1 cellular context compared by ENCODE assay signal in genomic region chr12:51047655-51048540, GRCh38.
TF ChIP-seq lines count a peak whose summit lies in the region.

Gene LETMD1 (plus strand): TSS chr12:51048327. CDS start chr12:51048357, 30 bp downstream.

TF ChIP-seq in HepG2, 621 proteins besides CTCF, POLR2A, EP300 and RAD21 (continued from another document and continues in another):
- TF ChIP-seq, protein P1, sequence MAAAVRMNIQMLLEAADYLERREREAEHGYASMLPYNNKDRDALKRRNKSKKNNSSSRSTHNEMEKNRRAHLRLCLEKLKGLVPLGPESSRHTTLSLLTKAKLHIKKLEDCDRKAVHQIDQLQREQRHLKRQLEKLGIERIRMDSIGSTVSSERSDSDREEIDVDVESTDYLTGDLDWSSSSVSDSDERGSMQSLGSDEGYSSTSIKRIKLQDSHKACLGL (CRISPR knock-in tag; IDR thresholded peaks at IDR 0.05) = peak; percentile 54; the same call in 1 of the 2 replicates
- no peak for TF ChIP-seq MZF1 (CRISPR knock-in tag; IDR thresholded peaks at IDR 0.05; ENCODE audit: borderline replicate concordance)
- no peak for TF ChIP-seq ZNF10 (CRISPR knock-in tag; IDR thresholded peaks at IDR 0.05; ENCODE audit: borderline replicate concordance, low read depth)
- no peak for TF ChIP-seq GRHL1 (CRISPR knock-in tag; conservative IDR thresholded peaks at IDR 0.05)
- TF ChIP-seq, protein P2, sequence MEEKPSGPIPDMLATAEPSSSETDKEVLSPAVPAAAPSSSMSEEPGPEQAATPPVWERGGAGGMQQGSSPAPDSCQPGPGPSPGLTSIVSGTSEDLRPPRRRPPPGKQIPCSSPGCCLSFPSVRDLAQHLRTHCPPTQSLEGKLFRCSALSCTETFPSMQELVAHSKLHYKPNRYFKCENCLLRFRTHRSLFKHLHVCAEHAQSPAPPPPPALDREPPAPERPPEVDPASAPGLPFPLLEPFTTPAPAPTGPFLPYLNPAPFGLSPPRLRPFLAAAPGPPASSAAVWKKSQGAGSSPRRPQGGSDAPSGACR (CRISPR knock-in tag; IDR thresholded peaks at IDR 0.05) = no peak
- TF ChIP-seq AGO1 (IDR thresholded peaks at IDR 0.05; ENCODE audit: low read depth, low read length, poor library complexity, severe bottlenecking) = no peak
- no peak for TF ChIP-seq MAF1 (CRISPR knock-in tag; IDR thresholded peaks at IDR 0.05; ENCODE audit: borderline replicate concordance)
- no peak for TF ChIP-seq NFKBIZ (CRISPR knock-in tag; IDR thresholded peaks at IDR 0.05)
- TF ChIP-seq ZNF367 (CRISPR knock-in tag; IDR thresholded peaks at IDR 0.05; ENCODE audit: borderline replicate concordance) = 0 out of 2 replicates have a peak, but pooled peaks have one; percentile 72
- no peak for TF ChIP-seq ZNF597 (CRISPR knock-in tag; IDR thresholded peaks at IDR 0.05)
- TF ChIP-seq ZSCAN20 (CRISPR knock-in tag; IDR thresholded peaks at IDR 0.05; ENCODE audit: borderline replicate concordance) = 0 out of 2 replicates have a peak, but pooled peaks have one; percentile 46
- peak; percentile 40; the same call in 1 of the 2 replicates for TF ChIP-seq ZNF564 (CRISPR knock-in tag; IDR thresholded peaks at IDR 0.05)
- no peak for TF ChIP-seq JUN (CRISPR knock-in tag; IDR thresholded peaks at IDR 0.05)
- TF ChIP-seq TAF1 (CRISPR knock-in tag; IDR thresholded peaks at IDR 0.05) = peak; percentile 86
- no peak; the same call in 1 of the 2 replicates for TF ChIP-seq HOXD1 (CRISPR knock-in tag; IDR thresholded peaks at IDR 0.05)
- TF ChIP-seq ZNF672 (CRISPR knock-in tag; IDR thresholded peaks at IDR 0.05) = no peak
- TF ChIP-seq BRD4 (CRISPR knock-in tag; IDR thresholded peaks at IDR 0.05) = peak; percentile 34; the same call in 1 of the 2 replicates
- no peak for TF ChIP-seq PAWR (CRISPR knock-in tag; IDR thresholded peaks at IDR 0.05; ENCODE audit: borderline replicate concordance)
- TF ChIP-seq ZNF777 (CRISPR knock-in tag; IDR thresholded peaks at IDR 0.05) = peak; percentile 53; the same call in 1 of the 2 replicates
- peak; percentile 75; the same call in 1 of the 2 replicates for TF ChIP-seq TMF1 (CRISPR knock-in tag; IDR thresholded peaks at IDR 0.05; ENCODE audit: low read depth)
- TF ChIP-seq, protein P3, sequence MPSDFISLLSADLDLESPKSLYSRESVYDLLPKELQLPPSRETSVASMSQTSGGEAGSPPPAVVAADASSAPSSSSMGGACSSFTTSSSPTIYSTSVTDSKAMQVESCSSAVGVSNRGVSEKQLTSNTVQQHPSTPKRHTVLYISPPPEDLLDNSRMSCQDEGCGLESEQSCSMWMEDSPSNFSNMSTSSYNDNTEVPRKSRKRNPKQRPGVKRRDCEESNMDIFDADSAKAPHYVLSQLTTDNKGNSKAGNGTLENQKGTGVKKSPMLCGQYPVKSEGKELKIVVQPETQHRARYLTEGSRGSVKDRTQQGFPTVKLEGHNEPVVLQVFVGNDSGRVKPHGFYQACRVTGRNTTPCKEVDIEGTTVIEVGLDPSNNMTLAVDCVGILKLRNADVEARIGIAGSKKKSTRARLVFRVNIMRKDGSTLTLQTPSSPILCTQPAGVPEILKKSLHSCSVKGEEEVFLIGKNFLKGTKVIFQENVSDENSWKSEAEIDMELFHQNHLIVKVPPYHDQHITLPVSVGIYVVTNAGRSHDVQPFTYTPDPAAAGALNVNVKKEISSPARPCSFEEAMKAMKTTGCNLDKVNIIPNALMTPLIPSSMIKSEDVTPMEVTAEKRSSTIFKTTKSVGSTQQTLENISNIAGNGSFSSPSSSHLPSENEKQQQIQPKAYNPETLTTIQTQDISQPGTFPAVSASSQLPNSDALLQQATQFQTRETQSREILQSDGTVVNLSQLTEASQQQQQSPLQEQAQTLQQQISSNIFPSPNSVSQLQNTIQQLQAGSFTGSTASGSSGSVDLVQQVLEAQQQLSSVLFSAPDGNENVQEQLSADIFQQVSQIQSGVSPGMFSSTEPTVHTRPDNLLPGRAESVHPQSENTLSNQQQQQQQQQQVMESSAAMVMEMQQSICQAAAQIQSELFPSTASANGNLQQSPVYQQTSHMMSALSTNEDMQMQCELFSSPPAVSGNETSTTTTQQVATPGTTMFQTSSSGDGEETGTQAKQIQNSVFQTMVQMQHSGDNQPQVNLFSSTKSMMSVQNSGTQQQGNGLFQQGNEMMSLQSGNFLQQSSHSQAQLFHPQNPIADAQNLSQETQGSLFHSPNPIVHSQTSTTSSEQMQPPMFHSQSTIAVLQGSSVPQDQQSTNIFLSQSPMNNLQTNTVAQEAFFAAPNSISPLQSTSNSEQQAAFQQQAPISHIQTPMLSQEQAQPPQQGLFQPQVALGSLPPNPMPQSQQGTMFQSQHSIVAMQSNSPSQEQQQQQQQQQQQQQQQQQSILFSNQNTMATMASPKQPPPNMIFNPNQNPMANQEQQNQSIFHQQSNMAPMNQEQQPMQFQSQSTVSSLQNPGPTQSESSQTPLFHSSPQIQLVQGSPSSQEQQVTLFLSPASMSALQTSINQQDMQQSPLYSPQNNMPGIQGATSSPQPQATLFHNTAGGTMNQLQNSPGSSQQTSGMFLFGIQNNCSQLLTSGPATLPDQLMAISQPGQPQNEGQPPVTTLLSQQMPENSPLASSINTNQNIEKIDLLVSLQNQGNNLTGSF (CRISPR knock-in tag; IDR thresholded peaks at IDR 0.05) = no peak; the same call in 1 of the 2 replicates
- no peak for TF ChIP-seq NCOA1 (CRISPR knock-in tag; IDR thresholded peaks at IDR 0.05)
- TF ChIP-seq, protein P4, sequence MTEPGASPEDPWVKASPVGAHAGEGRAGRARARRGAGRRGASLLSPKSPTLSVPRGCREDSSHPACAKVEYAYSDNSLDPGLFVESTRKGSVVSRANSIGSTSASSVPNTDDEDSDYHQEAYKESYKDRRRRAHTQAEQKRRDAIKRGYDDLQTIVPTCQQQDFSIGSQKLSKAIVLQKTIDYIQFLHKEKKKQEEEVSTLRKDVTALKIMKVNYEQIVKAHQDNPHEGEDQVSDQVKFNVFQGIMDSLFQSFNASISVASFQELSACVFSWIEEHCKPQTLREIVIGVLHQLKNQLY (CRISPR knock-in tag; IDR thresholded peaks at IDR 0.05) = no peak
- TF ChIP-seq PRDM15 (CRISPR knock-in tag; IDR thresholded peaks at IDR 0.05) = no peak
- TF ChIP-seq ZFP36L2 (CRISPR knock-in tag; IDR thresholded peaks at IDR 0.05) = no peak
- TF ChIP-seq SSRP1 (CRISPR knock-in tag; IDR thresholded peaks at IDR 0.05) = no peak
- peak; percentile 41; the same call in 1 of the 2 replicates for TF ChIP-seq ATAD3A (CRISPR knock-in tag; IDR thresholded peaks at IDR 0.05)
- TF ChIP-seq HDAC1 (CRISPR knock-in tag; IDR thresholded peaks at IDR 0.05) = peak; percentile 75
- TF ChIP-seq FIP1L1 (IDR thresholded peaks at IDR 0.05; ENCODE audit: borderline replicate concordance, insufficient read depth, low read depth, low read length) = no peak
- no peak for TF ChIP-seq ZFP82 (CRISPR knock-in tag; IDR thresholded peaks at IDR 0.05; ENCODE audit: borderline replicate concordance)
- no peak for TF ChIP-seq WIZ (CRISPR knock-in tag; IDR thresholded peaks at IDR 0.05)
- TF ChIP-seq PITX1 (CRISPR knock-in tag; IDR thresholded peaks at IDR 0.05) = 0 out of 2 replicates have a peak, but pooled peaks have one; percentile 40
- no peak; the same call in 1 of the 2 replicates for TF ChIP-seq RCOR2 (CRISPR knock-in tag; IDR thresholded peaks at IDR 0.05)
- TF ChIP-seq HNRNPK (IDR thresholded peaks at IDR 0.05; ENCODE audit: low read depth, low read length, poor library complexity, severe bottlenecking) = no peak
- TF ChIP-seq ZNF282 (IDR thresholded peaks at IDR 0.05; ENCODE audit: partially characterized antibody) = no peak
- no peak for TF ChIP-seq SIN3B (IDR thresholded peaks at IDR 0.05; ENCODE audit: low read length)
- TF ChIP-seq MEIS2 (CRISPR knock-in tag; IDR thresholded peaks at IDR 0.05) = peak; percentile 43
- no peak for TF ChIP-seq POLR2AphosphoS2 (IDR thresholded peaks at IDR 0.05; ENCODE audit: low read depth, low read length)
- TF ChIP-seq RELA (CRISPR knock-in tag; IDR thresholded peaks at IDR 0.05) = no peak
- TF ChIP-seq ZNF780A (CRISPR knock-in tag; IDR thresholded peaks at IDR 0.05) = no peak
- TF ChIP-seq KAT7 (CRISPR knock-in tag; IDR thresholded peaks at IDR 0.05; ENCODE audit: borderline replicate concordance) = peak; percentile 83
- no peak for TF ChIP-seq SOX13 (IDR thresholded peaks at IDR 0.05)
- 0 out of 4 replicates have a peak, but pooled peaks of 1 of the 2 experiments have one; percentile 43 for TF ChIP-seq SOX13 (CRISPR knock-in tag; conservative IDR thresholded peaks at IDR 0.05 in 1 of 2, IDR thresholded peaks at IDR 0.05 in 1 of 2)
- TF ChIP-seq SYNCRIP (IDR thresholded peaks at IDR 0.05; ENCODE audit: insufficient read depth, low read depth, low read length) = no peak
- no peak for TF ChIP-seq GPBP1L1 (CRISPR knock-in tag; IDR thresholded peaks at IDR 0.05)
- TF ChIP-seq SKI (IDR thresholded peaks at IDR 0.05; ENCODE audit: partially characterized antibody) = peak; percentile 73
- TF ChIP-seq, protein P5, sequence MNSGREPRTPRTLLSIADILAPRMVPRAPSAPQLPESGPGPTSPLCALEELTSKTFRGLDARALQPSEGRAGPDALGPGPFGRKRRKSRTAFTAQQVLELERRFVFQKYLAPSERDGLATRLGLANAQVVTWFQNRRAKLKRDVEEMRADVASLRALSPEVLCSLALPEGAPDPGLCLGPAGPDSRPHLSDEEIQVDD (CRISPR knock-in tag; IDR thresholded peaks at IDR 0.05; ENCODE audit: borderline replicate concordance) = no peak
- no peak for TF ChIP-seq PCBP2 (optimal IDR thresholded peaks at IDR 0.05; ENCODE audit: low read depth, low read length, poor library complexity, severe bottlenecking)
- TF ChIP-seq HES4 (CRISPR knock-in tag; IDR thresholded peaks at IDR 0.05; ENCODE audit: borderline replicate concordance) = peak; percentile 52; the same call in 1 of the 2 replicates
